In genomic region chr3:33075996-33076395, GRCh38 we compare ENCODE assay signal across 14 cellular contexts. TPM values are rescaled to one million over a fixed set of nuclear protein-coding genes. Genes with fewer than 3 reads are reported as not detected.
A peak's percentile ranks its signal among the peaks of the same experiment; 100 is the strongest.
DNase-seq lines count a peak whose midpoint lies in the region; FAIRE-seq and TF ChIP-seq lines count a peak whose summit lies in the region.
"Had no signal": no experiment of that assay in that cellular context is flagged by ENCODE, and none has a peak within 500 bp of the region (broad histone marks: within the 10 kb centered on the region; RNA-seq: fewer than 3 reads in every experiment).

No MANE protein-coding gene starts in this region.

- H3K36me3 Mint-ChIP-seq in Caco-2 (ENCODE audit: insufficient read depth, unreplicated experiment), result peaks cover 54% of the 10 kb centered on the region

- H3K27me3 Mint-ChIP-seq in Caco-2 (ENCODE audit: insufficient read depth, unreplicated experiment), result no peaks in the 10 kb centered on the region

- POLR2A ChIA-PET in Caco-2 (lab: Charles Lee), result interaction anchor here (0.6 kb wide), 1 partner anchor 30 kb away, joined by 8 read pairs; no protein-coding TSS in a partner anchor

- no peaks in the 10 kb centered on the region for H3K9me3 Mint-ChIP-seq in Caco-2 (ENCODE audit: unreplicated experiment)
- H3K9me3 Mint-ChIP-seq: activated T-cell treated with anti-CD3 and anti-CD28 coated beads, Interleukin-2, amount 50 U/mL, for 72 hours; immature natural killer cell had no signal

- BruUV-seq in Caco-2 (replicated peaks; lab: Mats Ljungman, UMichigan), result no TSS peak

- peak in 1 of 2 experiments; percentile 32 for DNase-seq in Caco-2
- peak; percentile 9 for DNase-seq in MG63
- peak; percentile 57 for DNase-seq in fibroblast of peridontal ligament (ENCODE audit: extremely low read depth)
- no peak for DNase-seq in uterus
- DNase-seq in H54 (ENCODE audit: insufficient read length, low spot score), result no peak
- no peak for DNase-seq in LoVo (ENCODE audit: low spot score)
- DNase-seq in NCI-H1105 (lab: John Stamatoyannopoulos, UW), result no peak
- DNase-seq: activated CD4-positive, alpha-beta T cell treated with anti-CD3 and anti-CD28 coated beads for 48 hours; activated T-cell treated with anti-CD3 and anti-CD28 coated beads, Interleukin-2, amount 50 U/mL, for 72 hours; immature natural killer cell; stimulated activated CD4-positive, alpha-beta T cell treated with anti-CD3 and anti-CD28 coated beads, Interleukin-15, amount 100 ng/mL, for 24 hours; testis had no signal

- no peak for TF ChIP-seq CTCF in Caco-2 (IDR thresholded peaks at IDR 0.05; ENCODE audit: insufficient read depth in 1 of 2, low read depth in 1 of 2, low read length in 1 of 2, severe bottlenecking in 1 of 2, unreplicated experiment in 1 of 2)
- no peak for TF ChIP-seq CTCF in neutrophil (IDR thresholded peaks at IDR 0.05)
- TF ChIP-seq CTCF in uterus (IDR thresholded peaks at IDR 0.05), result no peak

- TF ChIP-seq POLR2A in uterus (IDR thresholded peaks at IDR 0.05), result no peak
- TF ChIP-seq POLR2A in H54 (IDR thresholded peaks at IDR 0.05; ENCODE audit: low read depth, low read length), result no peak

- H3K9me3 ChIP-seq in Caco-2, result no peaks in the 10 kb centered on the region
- no peaks in the 10 kb centered on the region for H3K9me3 ChIP-seq in MG63
- no peaks in the 10 kb centered on the region for H3K9me3 ChIP-seq in neutrophil
- H3K9me3 ChIP-seq in uterus, result no peaks in the 10 kb centered on the region
- H3K9me3 ChIP-seq: ascending aorta, testis had no signal

- H3K27me3 ChIP-seq in Caco-2 (replicated peaks; ENCODE audit: control insufficient read depth, insufficient read depth, low read length) (no peaks in the 10 kb centered on the region), MG63 (no peaks in the 10 kb centered on the region), neutrophil (no peaks in the 10 kb centered on the region), uterus (no peaks in the 10 kb centered on the region)
- H3K27me3 ChIP-seq: ascending aorta, testis had no signal

- FAIRE-seq in H54 (lab: Jason Lieb, UNC), result no peak

- H3K4me3 ChIP-seq in Caco-2 (ENCODE audit: low read depth, low read length), result no peak overlapping the region
- no peak overlapping the region for H3K4me3 ChIP-seq in MG63
- no peak overlapping the region for H3K4me3 ChIP-seq in neutrophil (ENCODE audit: low read depth in 1 of 2, low read length in 1 of 2)
- no peak overlapping the region for H3K4me3 ChIP-seq in uterus
- H3K4me3 ChIP-seq: ascending aorta, testis had no signal

- peaks cover 37% of the 10 kb centered on the region for H3K4me1 Mint-ChIP-seq in Caco-2 (ENCODE audit: low read depth, unreplicated experiment)

- H3K27ac Mint-ChIP-seq in Caco-2 (ENCODE audit: unreplicated experiment), result peak overlapping the region; percentile 52
- H3K27ac Mint-ChIP-seq: activated T-cell treated with anti-CD3 and anti-CD28 coated beads, Interleukin-2, amount 50 U/mL, for 72 hours had no signal

- H3K27ac ChIP-seq in neutrophil (peak overlapping the region; percentile 44), uterus (no peak overlapping the region)
- H3K27ac ChIP-seq: testis had no signal

- intact Hi-C loops in Caco-2 (cut with micrococcal nuclease; ENCODE audit: unreplicated experiment), result no loop called here
- intact Hi-C loops in uterus (cut with DNase I; ENCODE audit: low total_unique reads), result no loop called here

- CTCF ChIA-PET in Caco-2 (lab: Charles Lee), result interaction anchor here (0.6 to 2.0 kb wide), 2 partner anchors 128 to 300 kb away, joined by 3 to 10 read pairs; no protein-coding TSS in a partner anchor

- H3K36me3 ChIP-seq in Caco-2 (ENCODE audit: control insufficient read depth, insufficient read depth, low read length) (0 out of 2 replicates have a peak, but pooled peaks cover 1% of the 10 kb centered on the region), MG63 (no peaks in the 10 kb centered on the region), neutrophil (peaks cover 21% of the 10 kb centered on the region), uterus (no peaks in the 10 kb centered on the region)

- H3K4me1 ChIP-seq in Caco-2 (peaks cover 22% of the 10 kb centered on the region), neutrophil (ENCODE audit: control insufficient read depth in 1 of 2, insufficient read depth in 1 of 2, low read depth in 1 of 2, low read length in 1 of 2) (peaks cover 14 to 16% of the 10 kb centered on the region in 2 experiments), uterus (no peaks in the 10 kb centered on the region)
- H3K4me1 ChIP-seq: ascending aorta, testis had no signal

- H3K4me3 Mint-ChIP-seq in Caco-2 (ENCODE audit: unreplicated experiment), result no peak overlapping the region
- H3K4me3 Mint-ChIP-seq: activated T-cell treated with anti-CD3 and anti-CD28 coated beads, Interleukin-2, amount 50 U/mL, for 72 hours; immature natural killer cell had no signal

RNA-seq across cellular contexts. Expression of gene GLB1, which starts 20.9 kb away (rescaled TPM):
- total RNA-seq in Caco-2 (2022) (307 and 324 TPM in 2 replicates), uterus (10 to 100 TPM; 42.6 to 95.0 (median 55.3) TPM)
- total RNA-seq in MG63 (2014; rRNA removed; shearing (Covaris generic); ENCODE audit: low replicate concordance), result 23.4 and 34.4 TPM in 2 replicates

RNA-seq across cellular contexts. Expression of gene TMPPE, which starts 20.9 kb away (rescaled TPM):
- 20.0 and 22.5 TPM in 2 replicates for total RNA-seq in Caco-2 (2022)
- total RNA-seq in MG63 (2014; rRNA removed; shearing (Covaris generic); ENCODE audit: low replicate concordance), result 0.62 and 1.8 TPM in 2 replicates
- total RNA-seq in uterus, result 1 to 10 TPM; 4.4 to 7.6 (median 6.9) TPM

RNA-seq across cellular contexts. Expression of gene CRTAP, which starts 37.8 kb away (rescaled TPM):
- total RNA-seq in Caco-2 (2022), result 144 and 151 TPM in 2 replicates
- 258 and 273 TPM in 2 replicates for total RNA-seq in MG63 (2014; rRNA removed; shearing (Covaris generic); ENCODE audit: low replicate concordance)
- total RNA-seq in uterus, result 100 to 1,000 TPM; 174 to 687 (median 286) TPM

Comparison
In these comparisons a context has a peak if more than half of its experiments do, and no peak if none do; other contexts are left out.
1. DNase-seq: peak in MG63 (single experiment) and fibroblast of peridontal ligament (single experiment); none in uterus (0 of 2), H54 (single experiment), LoVo (single experiment) and NCI-H1105 (single experiment).